1 cellular context compared by ENCODE assay signal in the genomic region with DNA sequence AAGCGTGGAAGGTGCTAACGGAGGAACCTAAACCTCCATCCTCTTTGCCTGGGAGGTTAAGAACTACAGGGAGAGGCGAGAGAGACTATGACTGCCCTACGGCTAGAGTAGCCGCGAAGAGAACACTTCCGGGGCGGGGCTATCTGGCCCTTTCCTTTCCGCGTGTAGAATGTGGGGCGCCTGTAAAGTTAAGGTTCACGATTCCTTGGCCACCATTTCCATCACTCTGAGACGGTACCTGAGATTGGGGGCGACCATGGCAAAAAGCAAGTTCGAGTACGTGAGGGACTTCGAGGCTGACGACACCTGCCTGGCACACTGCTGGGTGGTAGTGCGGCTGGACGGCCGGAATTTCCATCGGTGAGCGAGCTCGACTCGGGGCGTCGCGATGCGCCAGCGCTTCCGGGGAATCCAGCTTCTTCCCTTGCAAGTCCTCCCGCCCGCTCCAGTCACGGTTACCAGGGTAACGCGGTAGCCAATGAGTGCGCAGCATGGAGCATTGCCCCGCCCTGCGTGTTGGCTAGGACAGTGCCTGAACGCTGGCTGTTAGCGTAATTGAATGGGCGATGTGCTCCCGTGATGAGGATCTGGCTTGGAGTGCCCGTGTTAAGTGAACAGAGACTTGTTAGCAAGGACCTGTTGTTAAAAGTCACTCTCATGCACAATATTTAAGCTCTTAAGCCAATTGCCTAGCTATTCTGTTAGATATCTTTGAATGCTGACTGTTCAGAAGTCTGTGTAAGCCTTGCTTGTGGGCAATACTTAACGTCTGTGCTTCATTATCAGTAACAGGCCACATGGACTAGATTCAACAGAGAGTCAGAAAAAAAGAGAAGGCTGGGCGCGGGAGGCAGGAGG.
TF ChIP-seq lines count a peak whose summit lies in the region.

A gene (plus strand): TSS at position 149 of the 858 bp plus-strand sequence. CDS start 21 bp downstream, at position 170.

TF ChIP-seq in HepG2, 621 proteins besides CTCF, POLR2A, EP300 and RAD21 (continued from another document and continues in another):
- TF ChIP-seq SAP130 (CRISPR knock-in tag; IDR thresholded peaks at IDR 0.05; ENCODE audit: low read depth) (peak; percentile 78), SMAD1 (CRISPR knock-in tag; IDR thresholded peaks at IDR 0.05; ENCODE audit: borderline replicate concordance, low read depth) (peak; percentile 89; the same call in 1 of the 2 replicates), CHCHD3 (CRISPR knock-in tag; IDR thresholded peaks at IDR 0.05) (no peak), RFXANK (CRISPR knock-in tag; IDR thresholded peaks at IDR 0.05) (no peak), ZNF264 (CRISPR knock-in tag; IDR thresholded peaks at IDR 0.05) (peak; percentile 72; the same call in 1 of the 2 replicates), ZNF672 (CRISPR knock-in tag; IDR thresholded peaks at IDR 0.05) (no peak), ZNF747 (CRISPR knock-in tag; IDR thresholded peaks at IDR 0.05; ENCODE audit: borderline replicate concordance) (peak; percentile 82; the same call in 1 of the 2 replicates), TAF1 (CRISPR knock-in tag; IDR thresholded peaks at IDR 0.05) (peak; percentile 88), SP4 (CRISPR knock-in tag; IDR thresholded peaks at IDR 0.05) (peak; percentile 85), SMYD3 (CRISPR knock-in tag; IDR thresholded peaks at IDR 0.05) (0 out of 2 replicates have a peak, but pooled peaks have one; percentile 73), ZNF766 (CRISPR knock-in tag; IDR thresholded peaks at IDR 0.05; ENCODE audit: borderline replicate concordance) (peak; percentile 73; the same call in 1 of the 2 replicates), ZBTB7B (CRISPR knock-in tag; IDR thresholded peaks at IDR 0.05) (peak; percentile 24; the same call in 1 of the 2 replicates), SOX5 (CRISPR knock-in tag; IDR thresholded peaks at IDR 0.05; ENCODE audit: borderline replicate concordance) (peak; percentile 46; the same call in 1 of the 2 replicates), JUNB (CRISPR knock-in tag; IDR thresholded peaks at IDR 0.05; ENCODE audit: borderline replicate concordance) (no peak; the same call in 1 of the 2 replicates), NCOA5 (CRISPR knock-in tag; IDR thresholded peaks at IDR 0.05) (no peak), NAIF1 (CRISPR knock-in tag; IDR thresholded peaks at IDR 0.05; ENCODE audit: borderline replicate concordance) (no peak), ZNF282 (IDR thresholded peaks at IDR 0.05; ENCODE audit: partially characterized antibody) (no peak), ZNF136 (CRISPR knock-in tag; IDR thresholded peaks at IDR 0.05; ENCODE audit: low read depth) (no peak), HIVEP1 (CRISPR knock-in tag; IDR thresholded peaks at IDR 0.05) (peak; percentile 44; the same call in 1 of the 2 replicates), ZFP41 (CRISPR knock-in tag; IDR thresholded peaks at IDR 0.05; ENCODE audit: borderline replicate concordance) (peak; percentile 80; the same call in 1 of the 2 replicates), CREM (IDR thresholded peaks at IDR 0.05) (peak; percentile 81), CREM (CRISPR knock-in tag; IDR thresholded peaks at IDR 0.05) (no peak), DR1 (CRISPR knock-in tag; IDR thresholded peaks at IDR 0.05) (peak; percentile 66), AGO1 (IDR thresholded peaks at IDR 0.05; ENCODE audit: low read depth, low read length, poor library complexity, severe bottlenecking) (no peak), MEIS2 (CRISPR knock-in tag; IDR thresholded peaks at IDR 0.05) (peak; percentile 84), PAX8 (CRISPR knock-in tag; IDR thresholded peaks at IDR 0.05; ENCODE audit: borderline replicate concordance) (no peak)
- TF ChIP-seq, protein P1, sequence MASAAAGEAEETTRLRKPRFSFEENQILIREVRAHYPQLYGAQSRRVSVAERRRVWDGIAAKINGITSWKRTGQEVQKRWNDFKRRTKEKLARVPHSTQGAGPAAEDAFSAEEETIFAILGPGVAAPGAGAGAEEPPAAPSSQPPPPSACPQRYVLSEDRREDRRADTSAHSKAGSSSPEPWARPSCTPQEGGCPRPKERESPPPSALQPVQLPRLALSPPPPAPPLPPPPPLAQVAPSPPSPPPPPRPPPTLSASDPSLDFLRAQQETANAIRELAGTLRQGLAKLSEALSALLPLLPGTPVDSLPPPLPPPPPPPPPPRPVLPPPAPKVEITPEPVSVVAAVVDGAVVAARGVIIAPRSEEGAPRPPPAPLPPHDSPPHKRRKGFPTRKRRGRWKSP (CRISPR knock-in tag; IDR thresholded peaks at IDR 0.05), result peak; percentile 82
- TF ChIP-seq, protein P2, sequence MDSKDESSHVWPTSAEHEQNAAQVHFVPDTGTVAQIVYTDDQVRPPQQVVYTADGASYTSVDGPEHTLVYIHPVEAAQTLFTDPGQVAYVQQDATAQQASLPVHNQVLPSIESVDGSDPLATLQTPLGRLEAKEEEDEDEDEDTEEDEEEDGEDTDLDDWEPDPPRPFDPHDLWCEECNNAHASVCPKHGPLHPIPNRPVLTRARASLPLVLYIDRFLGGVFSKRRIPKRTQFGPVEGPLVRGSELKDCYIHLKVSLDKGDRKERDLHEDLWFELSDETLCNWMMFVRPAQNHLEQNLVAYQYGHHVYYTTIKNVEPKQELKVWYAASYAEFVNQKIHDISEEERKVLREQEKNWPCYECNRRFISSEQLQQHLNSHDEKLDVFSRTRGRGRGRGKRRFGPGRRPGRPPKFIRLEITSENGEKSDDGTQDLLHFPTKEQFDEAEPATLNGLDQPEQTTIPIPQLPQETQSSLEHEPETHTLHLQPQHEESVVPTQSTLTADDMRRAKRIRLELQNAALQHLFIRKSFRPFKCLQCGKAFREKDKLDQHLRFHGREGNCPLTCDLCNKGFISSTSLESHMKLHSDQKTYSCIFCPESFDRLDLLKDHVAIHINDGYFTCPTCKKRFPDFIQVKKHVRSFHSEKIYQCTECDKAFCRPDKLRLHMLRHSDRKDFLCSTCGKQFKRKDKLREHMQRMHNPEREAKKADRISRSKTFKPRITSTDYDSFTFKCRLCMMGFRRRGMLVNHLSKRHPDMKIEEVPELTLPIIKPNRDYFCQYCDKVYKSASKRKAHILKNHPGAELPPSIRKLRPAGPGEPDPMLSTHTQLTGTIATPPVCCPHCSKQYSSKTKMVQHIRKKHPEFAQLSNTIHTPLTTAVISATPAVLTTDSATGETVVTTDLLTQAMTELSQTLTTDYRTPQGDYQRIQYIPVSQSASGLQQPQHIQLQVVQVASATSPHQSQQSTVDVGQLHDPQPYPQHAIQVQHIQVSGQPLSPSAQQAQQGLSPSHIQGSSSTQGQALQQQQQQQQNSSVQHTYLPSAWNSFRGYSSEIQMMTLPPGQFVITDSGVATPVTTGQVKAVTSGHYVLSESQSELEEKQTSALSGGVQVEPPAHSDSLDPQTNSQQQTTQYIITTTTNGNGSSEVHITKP (CRISPR knock-in tag; IDR thresholded peaks at IDR 0.05; ENCODE audit: low read depth), result no peak
- TF ChIP-seq, protein P3, sequence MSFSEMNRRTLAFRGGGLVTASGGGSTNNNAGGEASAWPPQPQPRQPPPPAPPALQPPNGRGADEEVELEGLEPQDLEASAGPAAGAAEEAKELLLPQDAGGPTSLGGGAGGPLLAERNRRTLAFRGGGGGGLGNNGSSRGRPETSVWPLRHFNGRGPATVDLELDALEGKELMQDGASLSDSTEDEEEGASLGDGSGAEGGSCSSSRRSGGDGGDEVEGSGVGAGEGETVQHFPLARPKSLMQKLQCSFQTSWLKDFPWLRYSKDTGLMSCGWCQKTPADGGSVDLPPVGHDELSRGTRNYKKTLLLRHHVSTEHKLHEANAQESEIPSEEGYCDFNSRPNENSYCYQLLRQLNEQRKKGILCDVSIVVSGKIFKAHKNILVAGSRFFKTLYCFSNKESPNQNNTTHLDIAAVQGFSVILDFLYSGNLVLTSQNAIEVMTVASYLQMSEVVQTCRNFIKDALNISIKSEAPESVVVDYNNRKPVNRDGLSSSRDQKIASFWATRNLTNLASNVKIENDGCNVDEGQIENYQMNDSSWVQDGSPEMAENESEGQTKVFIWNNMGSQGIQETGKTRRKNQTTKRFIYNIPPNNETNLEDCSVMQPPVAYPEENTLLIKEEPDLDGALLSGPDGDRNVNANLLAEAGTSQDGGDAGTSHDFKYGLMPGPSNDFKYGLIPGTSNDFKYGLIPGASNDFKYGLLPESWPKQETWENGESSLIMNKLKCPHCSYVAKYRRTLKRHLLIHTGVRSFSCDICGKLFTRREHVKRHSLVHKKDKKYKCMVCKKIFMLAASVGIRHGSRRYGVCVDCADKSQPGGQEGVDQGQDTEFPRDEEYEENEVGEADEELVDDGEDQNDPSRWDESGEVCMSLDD (CRISPR knock-in tag; IDR thresholded peaks at IDR 0.05; ENCODE audit: borderline replicate concordance), result peak; percentile 89; the same call in 1 of the 2 replicates
- TF ChIP-seq, protein P4, sequence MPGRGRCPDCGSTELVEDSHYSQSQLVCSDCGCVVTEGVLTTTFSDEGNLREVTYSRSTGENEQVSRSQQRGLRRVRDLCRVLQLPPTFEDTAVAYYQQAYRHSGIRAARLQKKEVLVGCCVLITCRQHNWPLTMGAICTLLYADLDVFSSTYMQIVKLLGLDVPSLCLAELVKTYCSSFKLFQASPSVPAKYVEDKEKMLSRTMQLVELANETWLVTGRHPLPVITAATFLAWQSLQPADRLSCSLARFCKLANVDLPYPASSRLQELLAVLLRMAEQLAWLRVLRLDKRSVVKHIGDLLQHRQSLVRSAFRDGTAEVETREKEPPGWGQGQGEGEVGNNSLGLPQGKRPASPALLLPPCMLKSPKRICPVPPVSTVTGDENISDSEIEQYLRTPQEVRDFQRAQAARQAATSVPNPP (CRISPR knock-in tag; IDR thresholded peaks at IDR 0.05), result 0 out of 2 replicates have a peak, but pooled peaks have one; percentile 47
- TF ChIP-seq, protein P5, sequence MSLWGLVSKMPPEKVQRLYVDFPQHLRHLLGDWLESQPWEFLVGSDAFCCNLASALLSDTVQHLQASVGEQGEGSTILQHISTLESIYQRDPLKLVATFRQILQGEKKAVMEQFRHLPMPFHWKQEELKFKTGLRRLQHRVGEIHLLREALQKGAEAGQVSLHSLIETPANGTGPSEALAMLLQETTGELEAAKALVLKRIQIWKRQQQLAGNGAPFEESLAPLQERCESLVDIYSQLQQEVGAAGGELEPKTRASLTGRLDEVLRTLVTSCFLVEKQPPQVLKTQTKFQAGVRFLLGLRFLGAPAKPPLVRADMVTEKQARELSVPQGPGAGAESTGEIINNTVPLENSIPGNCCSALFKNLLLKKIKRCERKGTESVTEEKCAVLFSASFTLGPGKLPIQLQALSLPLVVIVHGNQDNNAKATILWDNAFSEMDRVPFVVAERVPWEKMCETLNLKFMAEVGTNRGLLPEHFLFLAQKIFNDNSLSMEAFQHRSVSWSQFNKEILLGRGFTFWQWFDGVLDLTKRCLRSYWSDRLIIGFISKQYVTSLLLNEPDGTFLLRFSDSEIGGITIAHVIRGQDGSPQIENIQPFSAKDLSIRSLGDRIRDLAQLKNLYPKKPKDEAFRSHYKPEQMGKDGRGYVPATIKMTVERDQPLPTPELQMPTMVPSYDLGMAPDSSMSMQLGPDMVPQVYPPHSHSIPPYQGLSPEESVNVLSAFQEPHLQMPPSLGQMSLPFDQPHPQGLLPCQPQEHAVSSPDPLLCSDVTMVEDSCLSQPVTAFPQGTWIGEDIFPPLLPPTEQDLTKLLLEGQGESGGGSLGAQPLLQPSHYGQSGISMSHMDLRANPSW (CRISPR knock-in tag; IDR thresholded peaks at IDR 0.05; ENCODE audit: borderline replicate concordance), result peak; percentile 86; the same call in 1 of the 2 replicates
- TF ChIP-seq, protein P6, sequence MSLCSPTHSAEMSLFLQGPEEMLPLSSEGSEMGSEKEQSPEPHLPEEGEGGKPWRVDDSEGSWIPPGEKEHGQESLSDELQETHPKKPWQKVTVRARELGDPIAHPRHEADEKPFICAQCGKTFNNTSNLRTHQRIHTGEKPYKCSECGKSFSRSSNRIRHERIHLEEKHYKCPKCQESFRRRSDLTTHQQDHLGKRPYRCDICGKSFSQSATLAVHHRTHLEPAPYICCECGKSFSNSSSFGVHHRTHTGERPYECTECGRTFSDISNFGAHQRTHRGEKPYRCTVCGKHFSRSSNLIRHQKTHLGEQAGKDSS (CRISPR knock-in tag; IDR thresholded peaks at IDR 0.05; ENCODE audit: borderline replicate concordance, low read depth), result peak; percentile 67; the same call in 1 of the 2 replicates
- TF ChIP-seq, protein P7, sequence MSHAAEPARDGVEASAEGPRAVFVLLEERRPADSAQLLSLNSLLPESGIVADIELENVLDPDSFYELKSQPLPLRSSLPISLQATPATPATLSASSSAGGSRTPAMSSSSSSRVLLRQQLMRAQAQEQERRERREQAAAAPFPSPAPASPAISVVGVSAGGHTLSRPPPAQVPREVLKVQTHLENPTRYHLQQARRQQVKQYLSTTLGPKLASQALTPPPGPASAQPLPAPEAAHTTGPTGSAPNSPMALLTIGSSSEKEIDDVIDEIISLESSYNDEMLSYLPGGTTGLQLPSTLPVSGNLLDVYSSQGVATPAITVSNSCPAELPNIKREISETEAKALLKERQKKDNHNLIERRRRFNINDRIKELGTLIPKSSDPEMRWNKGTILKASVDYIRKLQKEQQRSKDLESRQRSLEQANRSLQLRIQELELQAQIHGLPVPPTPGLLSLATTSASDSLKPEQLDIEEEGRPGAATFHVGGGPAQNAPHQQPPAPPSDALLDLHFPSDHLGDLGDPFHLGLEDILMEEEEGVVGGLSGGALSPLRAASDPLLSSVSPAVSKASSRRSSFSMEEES (CRISPR knock-in tag; IDR thresholded peaks at IDR 0.05), result peak; percentile 62
- TF ChIP-seq, protein P8, sequence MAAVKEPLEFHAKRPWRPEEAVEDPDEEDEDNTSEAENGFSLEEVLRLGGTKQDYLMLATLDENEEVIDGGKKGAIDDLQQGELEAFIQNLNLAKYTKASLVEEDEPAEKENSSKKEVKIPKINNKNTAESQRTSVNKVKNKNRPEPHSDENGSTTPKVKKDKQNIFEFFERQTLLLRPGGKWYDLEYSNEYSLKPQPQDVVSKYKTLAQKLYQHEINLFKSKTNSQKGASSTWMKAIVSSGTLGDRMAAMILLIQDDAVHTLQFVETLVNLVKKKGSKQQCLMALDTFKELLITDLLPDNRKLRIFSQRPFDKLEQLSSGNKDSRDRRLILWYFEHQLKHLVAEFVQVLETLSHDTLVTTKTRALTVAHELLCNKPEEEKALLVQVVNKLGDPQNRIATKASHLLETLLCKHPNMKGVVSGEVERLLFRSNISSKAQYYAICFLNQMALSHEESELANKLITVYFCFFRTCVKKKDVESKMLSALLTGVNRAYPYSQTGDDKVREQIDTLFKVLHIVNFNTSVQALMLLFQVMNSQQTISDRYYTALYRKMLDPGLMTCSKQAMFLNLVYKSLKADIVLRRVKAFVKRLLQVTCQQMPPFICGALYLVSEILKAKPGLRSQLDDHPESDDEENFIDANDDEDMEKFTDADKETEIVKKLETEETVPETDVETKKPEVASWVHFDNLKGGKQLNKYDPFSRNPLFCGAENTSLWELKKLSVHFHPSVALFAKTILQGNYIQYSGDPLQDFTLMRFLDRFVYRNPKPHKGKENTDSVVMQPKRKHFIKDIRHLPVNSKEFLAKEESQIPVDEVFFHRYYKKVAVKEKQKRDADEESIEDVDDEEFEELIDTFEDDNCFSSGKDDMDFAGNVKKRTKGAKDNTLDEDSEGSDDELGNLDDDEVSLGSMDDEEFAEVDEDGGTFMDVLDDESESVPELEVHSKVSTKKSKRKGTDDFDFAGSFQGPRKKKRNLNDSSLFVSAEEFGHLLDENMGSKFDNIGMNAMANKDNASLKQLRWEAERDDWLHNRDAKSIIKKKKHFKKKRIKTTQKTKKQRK (IDR thresholded peaks at IDR 0.05; ENCODE audit: low read length), result no peak
